ENCODE assay signal across 1 cellular context in the genomic region with DNA sequence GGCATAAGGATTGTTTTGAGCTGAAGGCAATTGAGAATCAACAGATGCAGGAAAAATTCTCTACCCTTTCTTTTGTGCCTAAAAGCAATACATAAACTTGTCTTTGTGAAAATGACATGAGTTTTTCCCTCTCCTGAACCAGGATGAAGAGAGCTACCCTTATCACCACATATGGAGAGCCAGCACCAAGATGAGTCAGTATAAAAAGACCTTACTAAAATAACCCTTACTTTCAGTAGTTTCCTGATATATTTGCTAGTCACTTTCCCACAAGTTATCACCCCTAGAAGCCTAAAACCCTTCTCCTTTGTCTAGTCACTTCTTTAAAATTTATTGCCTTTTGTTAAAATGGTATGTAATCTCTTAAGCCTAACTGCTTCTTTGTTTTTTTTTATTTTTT.
TF ChIP-seq lines count a peak whose summit lies in the region.

No MANE protein-coding gene starts in this region.

TF ChIP-seq in K562, 482 proteins besides CTCF, POLR2A, EP300 and RAD21 (continued from another document):
- TF ChIP-seq, protein P1, sequence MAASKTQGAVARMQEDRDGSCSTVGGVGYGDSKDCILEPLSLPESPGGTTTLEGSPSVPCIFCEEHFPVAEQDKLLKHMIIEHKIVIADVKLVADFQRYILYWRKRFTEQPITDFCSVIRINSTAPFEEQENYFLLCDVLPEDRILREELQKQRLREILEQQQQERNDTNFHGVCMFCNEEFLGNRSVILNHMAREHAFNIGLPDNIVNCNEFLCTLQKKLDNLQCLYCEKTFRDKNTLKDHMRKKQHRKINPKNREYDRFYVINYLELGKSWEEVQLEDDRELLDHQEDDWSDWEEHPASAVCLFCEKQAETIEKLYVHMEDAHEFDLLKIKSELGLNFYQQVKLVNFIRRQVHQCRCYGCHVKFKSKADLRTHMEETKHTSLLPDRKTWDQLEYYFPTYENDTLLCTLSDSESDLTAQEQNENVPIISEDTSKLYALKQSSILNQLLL (CRISPR knock-in tag; IDR thresholded peaks at IDR 0.05; ENCODE audit: borderline replicate concordance) = no peak
- no peak for TF ChIP-seq ZNF212 (CRISPR knock-in tag; IDR thresholded peaks at IDR 0.05)
- TF ChIP-seq LCOR (CRISPR knock-in tag; IDR thresholded peaks at IDR 0.05) = no peak
- no peak for TF ChIP-seq ZNF175 (CRISPR knock-in tag; IDR thresholded peaks at IDR 0.05; ENCODE audit: low read depth)
- TF ChIP-seq ZNF124 (CRISPR knock-in tag; IDR thresholded peaks at IDR 0.05) = no peak
- TF ChIP-seq C11orf30 (IDR thresholded peaks at IDR 0.05; ENCODE audit: low read depth) = peak; percentile 19; the same call in 1 of the 2 replicates
- no peak for TF ChIP-seq MBD2 (IDR thresholded peaks at IDR 0.05; ENCODE audit: borderline replicate concordance, low read depth)
- TF ChIP-seq NR2C1 (IDR thresholded peaks at IDR 0.05) = no peak
- no peak for TF ChIP-seq NR2C1 (tag; IDR thresholded peaks at IDR 0.05)
- no peak for TF ChIP-seq CREM (IDR thresholded peaks at IDR 0.05; ENCODE audit: low read depth)
- no peak for TF ChIP-seq TGIF2 (CRISPR knock-in tag; IDR thresholded peaks at IDR 0.05)
- TF ChIP-seq NFE2 (IDR thresholded peaks at IDR 0.05; ENCODE audit: low read depth) = peak; percentile 57
- no peak for TF ChIP-seq ERF (CRISPR knock-in tag; IDR thresholded peaks at IDR 0.05)
- TF ChIP-seq MAFG (tag; conservative IDR thresholded peaks at IDR 0.05) = 0 out of 2 replicates have a peak, but pooled peaks have one; percentile 30
- no peak for TF ChIP-seq HEY1 (CRISPR knock-in tag; IDR thresholded peaks at IDR 0.05; ENCODE audit: borderline replicate concordance)
- TF ChIP-seq, protein P2, sequence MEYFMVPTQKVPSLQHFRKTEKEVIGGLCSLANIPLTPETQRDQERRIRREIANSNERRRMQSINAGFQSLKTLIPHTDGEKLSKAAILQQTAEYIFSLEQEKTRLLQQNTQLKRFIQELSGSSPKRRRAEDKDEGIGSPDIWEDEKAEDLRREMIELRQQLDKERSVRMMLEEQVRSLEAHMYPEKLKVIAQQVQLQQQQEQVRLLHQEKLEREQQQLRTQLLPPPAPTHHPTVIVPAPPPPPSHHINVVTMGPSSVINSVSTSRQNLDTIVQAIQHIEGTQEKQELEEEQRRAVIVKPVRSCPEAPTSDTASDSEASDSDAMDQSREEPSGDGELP (CRISPR knock-in tag; IDR thresholded peaks at IDR 0.05; ENCODE audit: borderline replicate concordance) = no peak
- TF ChIP-seq TOE1 (IDR thresholded peaks at IDR 0.05; ENCODE audit: borderline replicate concordance) = no peak
- no peak for TF ChIP-seq TOE1 (CRISPR knock-in tag; IDR thresholded peaks at IDR 0.05; ENCODE audit: borderline replicate concordance, low read depth)
- no peak for TF ChIP-seq HCFC1 (IDR thresholded peaks at IDR 0.05; ENCODE audit: low read depth, low read length)
- TF ChIP-seq ELF1 (tag; IDR thresholded peaks at IDR 0.05) = no peak
- TF ChIP-seq, protein P3, sequence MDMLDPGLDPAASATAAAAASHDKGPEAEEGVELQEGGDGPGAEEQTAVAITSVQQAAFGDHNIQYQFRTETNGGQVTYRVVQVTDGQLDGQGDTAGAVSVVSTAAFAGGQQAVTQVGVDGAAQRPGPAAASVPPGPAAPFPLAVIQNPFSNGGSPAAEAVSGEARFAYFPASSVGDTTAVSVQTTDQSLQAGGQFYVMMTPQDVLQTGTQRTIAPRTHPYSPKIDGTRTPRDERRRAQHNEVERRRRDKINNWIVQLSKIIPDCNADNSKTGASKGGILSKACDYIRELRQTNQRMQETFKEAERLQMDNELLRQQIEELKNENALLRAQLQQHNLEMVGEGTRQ (CRISPR knock-in tag; IDR thresholded peaks at IDR 0.05) = no peak
- no peak for TF ChIP-seq ZNF445 (CRISPR knock-in tag; IDR thresholded peaks at IDR 0.05; ENCODE audit: low read depth)
- no peak for TF ChIP-seq ADNP (tag; IDR thresholded peaks at IDR 0.05)
- TF ChIP-seq YBX1 (IDR thresholded peaks at IDR 0.05) = no peak
- TF ChIP-seq ZBTB40 (IDR thresholded peaks at IDR 0.05) = no peak
- no peak for TF ChIP-seq ZBTB40 (CRISPR knock-in tag; IDR thresholded peaks at IDR 0.05)
- TF ChIP-seq ZSCAN29 (IDR thresholded peaks at IDR 0.05) = no peak
- TF ChIP-seq, protein P4, sequence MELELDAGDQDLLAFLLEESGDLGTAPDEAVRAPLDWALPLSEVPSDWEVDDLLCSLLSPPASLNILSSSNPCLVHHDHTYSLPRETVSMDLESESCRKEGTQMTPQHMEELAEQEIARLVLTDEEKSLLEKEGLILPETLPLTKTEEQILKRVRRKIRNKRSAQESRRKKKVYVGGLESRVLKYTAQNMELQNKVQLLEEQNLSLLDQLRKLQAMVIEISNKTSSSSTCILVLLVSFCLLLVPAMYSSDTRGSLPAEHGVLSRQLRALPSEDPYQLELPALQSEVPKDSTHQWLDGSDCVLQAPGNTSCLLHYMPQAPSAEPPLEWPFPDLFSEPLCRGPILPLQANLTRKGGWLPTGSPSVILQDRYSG (tag; conservative IDR thresholded peaks at IDR 0.05; ENCODE audit: low read depth) = 0 out of 2 replicates have a peak, but pooled peaks have one; percentile 8
